ENCODE assay signal across 16 cellular contexts in the genomic region with DNA sequence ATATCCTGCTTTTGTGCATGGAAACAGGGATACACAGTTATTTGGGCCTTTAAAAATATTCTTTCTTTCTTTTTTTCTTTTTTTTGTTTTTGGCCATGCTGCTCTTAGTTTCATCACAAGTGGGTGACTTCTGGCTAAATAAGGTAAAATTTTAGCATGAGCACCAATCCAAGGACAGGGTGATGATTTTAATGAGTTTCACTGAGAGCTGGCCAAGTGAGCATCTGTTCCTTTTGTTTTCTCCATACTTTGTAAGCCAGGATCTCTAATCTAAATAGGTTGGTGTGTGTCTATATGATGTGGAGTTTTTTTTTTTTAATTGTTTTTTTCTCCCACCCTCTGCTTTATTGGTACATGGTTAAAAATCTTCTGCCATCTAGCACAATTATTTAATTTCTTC.
DNase-seq lines count a peak whose midpoint lies in the region; ATAC-seq and TF ChIP-seq lines count a peak whose summit lies in the region.
"Had no signal": no experiment of that assay in that cellular context is flagged by ENCODE, and none has a peak within 500 bp of the region (broad histone marks: within the 10 kb centered on the region; RNA-seq: fewer than 3 reads in every experiment).

No MANE protein-coding gene starts in this region.

- peaks cover 21% of the 10 kb centered on the region for H3K4me1 ChIP-seq in A673 (ENCODE audit: insufficient read depth, low read length, poor library complexity, severe bottlenecking)
- H3K4me1 ChIP-seq: A549, BLaER1 had no signal

- no peak overlapping the region for H3K27ac ChIP-seq in A673 (ENCODE audit: low read depth, low read length, poor library complexity, severe bottlenecking)
- H3K27ac ChIP-seq: 22Rv1, A549, BLaER1, GM23248 had no signal

- H3K9me3 ChIP-seq in A673 (ENCODE audit: low read depth, low read length, poor library complexity, severe bottlenecking) = no peaks in the 10 kb centered on the region
- H3K9me3 ChIP-seq: A549, BLaER1, HAP-1 had no signal

- H3K36me3 ChIP-seq in A673 (ENCODE audit: insufficient read depth, low read length, poor library complexity, severe bottlenecking) = no peaks in the 10 kb centered on the region

- peaks cover 16% of the 10 kb centered on the region for H3K27me3 ChIP-seq in A673 (replicated peaks; ENCODE audit: insufficient read depth, low read depth, low read length, poor library complexity)
- H3K27me3 ChIP-seq: BLaER1 had no signal

- POLR2A ChIA-PET in A673 (lab: Charles Lee; ENCODE audit: low non-redundant PET) = no interaction called here

- BruUV-seq in A673 (replicated peaks; lab: Mats Ljungman, UMichigan) = TSS peak; percentile 13

- intact Hi-C loops in A673 (cut with micrococcal nuclease; ENCODE audit: unreplicated experiment) = no loop called here

- CTCF ChIA-PET in A673 (lab: Charles Lee) = no interaction called here

- DNase-seq in NCI-H1092 treated with DMSO at 0.1 percent for 48 hours (lab: John Stamatoyannopoulos, UW) (peak; percentile 18), NCI-H1092 (lab: John Stamatoyannopoulos, UW) (no peak), A673 (ENCODE audit: low spot score) (no peak), NCI-H1694 (lab: John Stamatoyannopoulos, UW) (peak; percentile 61), NCI-H69 (lab: John Stamatoyannopoulos, UW) (peak; percentile 42), left lobe of liver (ENCODE audit: low spot score) (no peak), kidney glomerular epithelial cell (lab: John Stamatoyannopoulos, UW) (no peak)
- DNase-seq: Calu3; CD8-positive, alpha-beta T cell; GDM1; GM23248 had no signal

- TF ChIP-seq POLR2A in GM18505 (IDR thresholded peaks at IDR 0.05; ENCODE audit: borderline replicate concordance, extremely low read depth, insufficient read depth, insufficient read length) = no peak

- H3K4me3 ChIP-seq in A673 (ENCODE audit: low read depth, low read length, poor library complexity, severe bottlenecking) = no peak overlapping the region
- H3K4me3 ChIP-seq: A549, BLaER1, GM23248, HAP-1 had no signal

- ATAC-seq in left lobe of liver (no peak), GM18505 (IDR thresholded peaks at IDR 0.05; ENCODE audit: unreplicated experiment) (no peak)
- ATAC-seq: A549; CD8-positive, alpha-beta T cell had no signal

- TF ChIP-seq CTCF in A673 (conservative IDR thresholded peaks at IDR 0.05; ENCODE audit: low read depth, low read length) = no peak

Comparison
In these comparisons a context has a peak if more than half of its experiments do, and no peak if none do; other contexts are left out.
1. DNase-seq: peak in NCI-H1092 treated with DMSO at 0.1 percent for 48 hours (single experiment), NCI-H1694 (single experiment) and NCI-H69 (single experiment); none in NCI-H1092 (single experiment), A673 (single experiment), left lobe of liver (single experiment) and kidney glomerular epithelial cell (single experiment).